Comparison of ENCODE assay signal across 8 cellular contexts in genomic region chrX:40172980-40173661, GRCh38.
A peak's percentile ranks its signal among the peaks of the same experiment; 100 is the strongest.
DNase-seq lines count a peak whose midpoint lies in the region; ATAC-seq and TF ChIP-seq lines count a peak whose summit lies in the region.

No MANE protein-coding gene starts in this region.

- H3K4me3 ChIP-seq in hepatocyte (no peak overlapping the region), skeletal muscle tissue (ENCODE audit: low read length in 3 of 3) (peak overlapping the region in 2 of 3 donors; percentile 65 to 70)

- peak; percentile 15 for TF ChIP-seq POLR2A in GM15510 (IDR thresholded peaks at IDR 0.05; ENCODE audit: borderline replicate concordance, extremely low read depth, insufficient read length)

- no peaks in the 10 kb centered on the region for H3K9me2 ChIP-seq in hepatocyte (replicated peaks; ENCODE audit: insufficient read depth)

- no peak for TF ChIP-seq CTCF in hepatocyte (IDR thresholded peaks at IDR 0.05; ENCODE audit: poor library complexity)

- no peak for ATAC-seq in T-cell (replicated peaks in 1 of 4)
- ATAC-seq in HG02981 (IDR thresholded peaks at IDR 0.05; ENCODE audit: unreplicated experiment) = no peak

- no peaks in the 10 kb centered on the region for H4K20me1 ChIP-seq in hepatocyte (ENCODE audit: insufficient read depth, poor library complexity, severe bottlenecking)

- H3K4me2 ChIP-seq in hepatocyte = peak overlapping the region; percentile 92

- H2AFZ ChIP-seq in hepatocyte = no peak overlapping the region

- peaks cover 10% of the 10 kb centered on the region for H3K27me3 ChIP-seq in hepatocyte
- peaks cover 0 to 53% (median 0%) of the 10 kb centered on the region in 3 donors for H3K27me3 ChIP-seq in skeletal muscle tissue (ENCODE audit: control insufficient read depth in 3 of 3, insufficient read depth in 3 of 3, low read length in 3 of 3)

- POLR2A ChIA-PET in T-cell (lab: Charles Lee) = no interaction called here

- H3K4me3 Mint-ChIP-seq in T-cell = peak overlapping the region; percentile 86 to 89 (median 86)

- H3K36me3 ChIP-seq in hepatocyte (replicated peaks; ENCODE audit: insufficient read depth, low read depth) (no peaks in the 10 kb centered on the region), skeletal muscle tissue (ENCODE audit: control insufficient read depth in 3 of 3, insufficient read depth in 3 of 3, low read length in 3 of 3) (no peaks in the 10 kb centered on the region)

- H3K4me1 Mint-ChIP-seq in T-cell = peaks cover 51 to 55% (median 51%) of the 10 kb centered on the region in 3 donors

- H3K36me3 Mint-ChIP-seq in T-cell = no peaks in the 10 kb centered on the region

- H3K27ac ChIP-seq in hepatocyte = peak overlapping the region; percentile 99
- H3K27ac ChIP-seq in skeletal muscle tissue (ENCODE audit: low read depth, low read length) = peak overlapping the region; percentile 72

- DNase-seq in T-cell (no peak), hepatocyte (ENCODE audit: low spot score) (no peak), H4 (ENCODE audit: low spot score) (no peak), hypothalamus (lab: John Stamatoyannopoulos, UW) (no peak)
- DNase-seq in stimulated activated CD8-positive, alpha-beta memory T cell treated with anti-CD3 and anti-CD28 coated beads, Interleukin-4, amount 100 ng/mL, for 48 hours = no peak

- H3K9me3 ChIP-seq in hepatocyte (ENCODE audit: low read depth) (no peaks in the 10 kb centered on the region), skeletal muscle tissue (ENCODE audit: control insufficient read depth in 3 of 3, low read length in 3 of 3) (no peaks in the 10 kb centered on the region)

- H3K79me2 ChIP-seq in hepatocyte = peaks cover 5% of the 10 kb centered on the region

- peak overlapping the region; percentile 1 to 81 (median 61) for H3K9ac ChIP-seq in skeletal muscle tissue (ENCODE audit: low read depth in 1 of 3, low read length in 3 of 3)

- no peaks in the 10 kb centered on the region for H3K9me3 Mint-ChIP-seq in T-cell

- H3K27me3 Mint-ChIP-seq in T-cell = peaks cover 0 to 11% of the 10 kb centered on the region in 2 donors

- peaks cover 77% of the 10 kb centered on the region for H3K4me1 ChIP-seq in hepatocyte (ENCODE audit: insufficient read depth)
- H3K4me1 ChIP-seq in skeletal muscle tissue (ENCODE audit: control insufficient read depth in 3 of 3, insufficient read depth in 3 of 3, low read length in 3 of 3) = peaks cover 3 to 34% (median 26%) of the 10 kb centered on the region in 3 donors

- H3K27ac Mint-ChIP-seq in T-cell = peak overlapping the region; percentile 95 to 99

- 73% methylated on average over 14 of the region's 14 CpGs for WGBS in hepatocyte (ENCODE audit: low lambda C conversion rate, missing lambda C conversion rate)

- CTCF ChIA-PET in T-cell (lab: Charles Lee) = no interaction called here
